Comparison of ENCODE assay signal across 25 cellular contexts in the genomic region with DNA sequence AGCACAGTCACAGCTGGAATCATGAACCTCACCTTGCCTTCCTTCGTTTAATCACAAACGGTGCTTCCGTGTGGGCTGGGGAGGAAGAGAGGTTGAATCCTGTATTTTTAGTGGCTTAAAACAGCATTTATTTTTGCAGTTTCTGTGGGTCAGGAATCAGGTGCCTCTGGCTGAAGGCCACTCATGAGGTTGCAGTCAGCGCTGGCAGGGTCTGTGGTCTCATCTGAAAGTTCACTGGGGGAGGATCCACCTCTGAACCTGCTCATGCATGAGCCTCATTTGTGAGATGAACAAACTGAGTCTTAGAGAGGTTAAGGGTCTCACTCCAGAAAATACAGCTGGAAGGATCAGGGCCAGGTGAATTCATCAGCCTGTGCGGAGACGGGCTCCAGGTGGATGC. TPM values are rescaled to one million over a fixed set of nuclear protein-coding genes. Genes with fewer than 3 reads are reported as not detected.
DNase-seq lines count a peak whose midpoint lies in the region; ATAC-seq, FAIRE-seq and TF ChIP-seq lines count a peak whose summit lies in the region.
"Had no signal": no experiment of that assay in that cellular context is flagged by ENCODE, and none has a peak within 500 bp of the region (broad histone marks: within the 10 kb centered on the region; RNA-seq: fewer than 3 reads in every experiment).

No MANE protein-coding gene starts in this region.

- POLR2A ChIA-PET in H1 (lab: Charles Lee; ENCODE audit: partially characterized antibody), result interaction anchor here (1.1 kb wide), 1 partner anchor 36 kb away, joined by 3 read pairs; no protein-coding TSS in a partner anchor

- no peak for TF ChIP-seq RAD21 in H1 (IDR thresholded peaks at IDR 0.05 in 1 of 2, conservative IDR thresholded peaks at IDR 0.05 in 1 of 2; ENCODE audit: low read depth in 2 of 2, low read length in 2 of 2)

- no peak overlapping the region for H3K18ac ChIP-seq in H1 (ENCODE audit: extremely low read depth, low read length)
- no peak overlapping the region for H3K18ac ChIP-seq in trophoblast cell (ENCODE audit: low read length)

- H4K91ac ChIP-seq in H1 (replicated peaks; ENCODE audit: insufficient read length, low read length) (no peak overlapping the region), trophoblast cell (ENCODE audit: low read depth, low read length) (no peak overlapping the region)

- H3K9me3 ChIP-seq in H1 (ENCODE audit: insufficient read depth in 2 of 2, low read depth in 1 of 2, low read length in 1 of 2), result no peaks in the 10 kb centered on the region
- peaks cover 2% of the 10 kb centered on the region for H3K9me3 ChIP-seq in trophoblast cell (ENCODE audit: insufficient read depth, low read depth, low read length)
- no peaks in the 10 kb centered on the region for H3K9me3 ChIP-seq in lower lobe of right lung
- H3K9me3 ChIP-seq: A549; BE2C; BLaER1 treated with 17β-estradiol and CSF1 and Interleukin-3, amounts not matched to agents 10 nM and 100 nM had no signal

- TF ChIP-seq POLR2A in H1 (IDR thresholded peaks at IDR 0.05; ENCODE audit: control extremely low read depth in 1 of 2, low read depth in 2 of 2, low read length in 2 of 2), result no peak

- CTCF ChIA-PET in H1 (lab: Charles Lee; ENCODE audit: partially characterized antibody), result interaction anchor here (1.0 to 7.2 kb wide), 31 partner anchors 8 to 235 kb away, joined by 3 to 68 read pairs (median 11); a partner anchor contains a TSS

- WGBS in H1 (ENCODE audit: extremely low coverage in 1 of 2, insufficient coverage in 1 of 2, insufficient read length in 1 of 2, insufficient replicate concordance in 2 of 2, low coverage in 1 of 2, low lambda C conversion rate in 2 of 2, missing lambda C conversion rate in 1 of 2), 2 experiments, result 79% methylated on average over 6 of the region's 6 CpGs; no CpG with 5 or more reads in 1 of the 2 experiments
- no CpG with 5 or more reads among the region's 6 CpGs for WGBS in trophoblast cell (ENCODE audit: extremely low coverage, insufficient coverage, insufficient read length)

- no peak for TF ChIP-seq EP300 in H1 (IDR thresholded peaks at IDR 0.05; ENCODE audit: borderline replicate concordance in 1 of 2, low read depth in 2 of 2, low read length in 2 of 2)

- H3K4me3 ChIP-seq in GM12865 (ENCODE audit: low read depth, low read length) (no peak overlapping the region), H1 (ENCODE audit: extremely low read depth in 1 of 4, insufficient read depth in 2 of 4, low read depth in 3 of 4, low read length in 4 of 4) (no peak overlapping the region), trophoblast cell (ENCODE audit: low read depth, low read length) (no peak overlapping the region), lower lobe of right lung (no peak overlapping the region)
- H3K4me3 ChIP-seq: A549; BLaER1 treated with 17β-estradiol and CSF1 and Interleukin-3, amounts not matched to agents 10 nM and 100 nM; GM23248 had no signal

- H3K4me2 ChIP-seq in H1 (ENCODE audit: insufficient read depth in 1 of 2, low read depth in 2 of 2, low read length in 2 of 2), result no peak overlapping the region
- H3K4me2 ChIP-seq in trophoblast cell (ENCODE audit: low read length), result no peak overlapping the region
- H3K4me2 ChIP-seq: A549 had no signal

- H2AFZ ChIP-seq in H1 (ENCODE audit: low read length), result no peak overlapping the region
- H2AFZ ChIP-seq in trophoblast cell (ENCODE audit: insufficient read depth, low read length, poor library complexity), result no peak overlapping the region
- H2AFZ ChIP-seq: GM23248 had no signal

- H3K4me1 ChIP-seq in H1 (replicated peaks in 1 of 4; ENCODE audit: control insufficient read depth in 3 of 4, insufficient read depth in 4 of 4, low read length in 3 of 4) (no peaks in the 10 kb centered on the region), trophoblast cell (ENCODE audit: control insufficient read depth in 1 of 2, insufficient read depth in 2 of 2, low read length in 2 of 2) (peaks cover 0 to 3% of the 10 kb centered on the region in 2 experiments), lower lobe of right lung (peaks cover 15% of the 10 kb centered on the region)

- H4K12ac ChIP-seq in trophoblast cell (ENCODE audit: low read depth, low read length), result no peak overlapping the region

- no peak overlapping the region for H2BK120ac ChIP-seq in H1 (replicated peaks; ENCODE audit: low read depth, low read length)
- no peak overlapping the region for H2BK120ac ChIP-seq in trophoblast cell (ENCODE audit: insufficient read depth, low read length, poor library complexity)

- H3K27me3 ChIP-seq in H1 (replicated peaks in 1 of 4; ENCODE audit: control insufficient read depth in 3 of 4, extremely low read depth in 1 of 4, insufficient read depth in 3 of 4, low read length in 3 of 4) (no peaks in the 10 kb centered on the region), trophoblast cell (ENCODE audit: insufficient read depth, low read length) (no peaks in the 10 kb centered on the region), lower lobe of right lung (ENCODE audit: low read depth) (no peaks in the 10 kb centered on the region)
- H3K27me3 ChIP-seq: BE2C; BLaER1 treated with 17β-estradiol and CSF1 and Interleukin-3, amounts not matched to agents 10 nM and 100 nM had no signal

- TF ChIP-seq CTCF in GM12865 (IDR thresholded peaks at IDR 0.05; ENCODE audit: insufficient read depth, low read depth, low read length, missing control alignments) (no peak), H1 (IDR thresholded peaks at IDR 0.05; ENCODE audit: control extremely low read depth in 1 of 3, insufficient read depth in 1 of 3, low read depth in 1 of 3, low read length in 3 of 3) (no peak), lower lobe of right lung (IDR thresholded peaks at IDR 0.05) (no peak)

- DNase-seq in GM12865 (ENCODE audit: low read depth), result peak; percentile 60
- DNase-seq in NCI-H69 (lab: John Stamatoyannopoulos, UW), result peak; percentile 8
- no peak for DNase-seq in H1 (ENCODE audit: low read depth in 1 of 2, low spot score in 2 of 2)
- no peak for DNase-seq in trophoblast cell
- no peak for DNase-seq in inferior parietal cortex (ENCODE audit: extremely low spot score)
- no peak for DNase-seq in lower lobe of right lung
- DNase-seq in A172 (ENCODE audit: low spot score), result no peak
- DNase-seq: ACHN; AML-193; BE2C; CD4-positive, alpha-beta T cell; CD8-positive, alpha-beta memory T cell; DMS 273 treated with DMSO at 0.1 percent for 48 hours; DMS79; EL; GDM1; GM23248; H9 had no signal

- no peak for ATAC-seq in lower lobe of right lung

- H4K8ac ChIP-seq in H1 (ENCODE audit: extremely low read depth, insufficient read depth, low read length), result peak overlapping the region; percentile 62; the same call in 1 of the 2 replicates
- H4K8ac ChIP-seq in trophoblast cell (ENCODE audit: low read depth, low read length), result no peak overlapping the region

- H3K36me3 ChIP-seq in H1 (ENCODE audit: control insufficient read depth in 2 of 4, insufficient read depth in 4 of 4, low read length in 3 of 4) (no peaks in the 10 kb centered on the region), trophoblast cell (ENCODE audit: control insufficient read depth in 1 of 2, insufficient read depth in 2 of 2, low read length in 2 of 2) (no peaks in the 10 kb centered on the region), lower lobe of right lung (no peaks in the 10 kb centered on the region)
- H3K36me3 ChIP-seq: BE2C; BLaER1 treated with 17β-estradiol and CSF1 and Interleukin-3, amounts not matched to agents 10 nM and 100 nM had no signal

- H3K4ac ChIP-seq in H1 (replicated peaks; ENCODE audit: insufficient read length, low read depth, low read length) (no peak overlapping the region), trophoblast cell (ENCODE audit: low read depth, low read length) (no peak overlapping the region)

- no peak overlapping the region for H2BK15ac ChIP-seq in H1 (ENCODE audit: low read length)

- H2BK20ac ChIP-seq in H1 (ENCODE audit: low read length), result no peak overlapping the region

- H3K56ac ChIP-seq in H1 (replicated peaks; ENCODE audit: insufficient read length, low read depth, low read length), result no peak overlapping the region

- H3K79me1 ChIP-seq in H1 (ENCODE audit: low read depth, low read length), result no peaks in the 10 kb centered on the region
- no peaks in the 10 kb centered on the region for H3K79me1 ChIP-seq in trophoblast cell (ENCODE audit: low read length)

- H3K23me2 ChIP-seq in H1 (ENCODE audit: low read depth, low read length), result 0 out of 2 replicates have a peak, but pooled peaks cover under 1% of the 10 kb centered on the region

- H3K27ac ChIP-seq in H1 (ENCODE audit: low read depth, low read length) (no peak overlapping the region), trophoblast cell (ENCODE audit: low read depth, low read length) (no peak overlapping the region), lower lobe of right lung (no peak overlapping the region)
- H3K27ac ChIP-seq: 22Rv1; A549; BLaER1 treated with 17β-estradiol and CSF1 and Interleukin-3, amounts not matched to agents 10 nM and 100 nM; GM23248 had no signal

- H4K20me1 ChIP-seq in H1 (replicated peaks in 1 of 2; ENCODE audit: control insufficient read depth in 1 of 2, insufficient read depth in 2 of 2, low read length in 2 of 2), result peaks cover 0 to 2% of the 10 kb centered on the region in 2 experiments
- H4K20me1 ChIP-seq: BLaER1 treated with 17β-estradiol and CSF1 and Interleukin-3, amounts not matched to agents 10 nM and 100 nM had no signal

- intact Hi-C loops in lower lobe of right lung (cut with DNase I), result no loop called here

- H3K79me2 ChIP-seq in H1 (ENCODE audit: control insufficient read depth in 1 of 2, insufficient read depth in 2 of 2, low read length in 2 of 2) (no peaks in the 10 kb centered on the region), trophoblast cell (ENCODE audit: control insufficient read depth, insufficient read depth, low read length, poor library complexity) (no peaks in the 10 kb centered on the region)

- no peak for FAIRE-seq in H1 (lab: Jason Lieb, UNC)
- FAIRE-seq: A549, D721Med, GM12892, GM19239 had no signal

- no peak overlapping the region for H4K5ac ChIP-seq in H1 (ENCODE audit: insufficient read length, low read depth, low read length)

- H2BK5ac ChIP-seq in H1 (ENCODE audit: low read depth, low read length) (no peak overlapping the region), trophoblast cell (ENCODE audit: low read depth, low read length, poor library complexity) (no peak overlapping the region)

- H3K9ac ChIP-seq in H1 (replicated peaks in 1 of 4; ENCODE audit: extremely low read depth in 1 of 4, low read depth in 3 of 4, low read length in 3 of 4) (no peak overlapping the region), trophoblast cell (ENCODE audit: low read length) (no peak overlapping the region)
- H3K9ac ChIP-seq: GM23248 had no signal

- H3K14ac ChIP-seq in H1 (ENCODE audit: insufficient read length) (no peak overlapping the region), trophoblast cell (ENCODE audit: low read length) (no peak overlapping the region)

- no peak overlapping the region for H2BK12ac ChIP-seq in H1 (ENCODE audit: low read depth, low read length)
- no peak overlapping the region for H2BK12ac ChIP-seq in trophoblast cell (ENCODE audit: low read length)

- no peak overlapping the region for H3K23ac ChIP-seq in H1 (ENCODE audit: insufficient read length)
- no peak overlapping the region for H3K23ac ChIP-seq in trophoblast cell (ENCODE audit: low read length)

- H2AK5ac ChIP-seq in H1 (ENCODE audit: low read depth, low read length) (0 out of 2 replicates have a peak overlapping the region, but pooled peaks have one; percentile 39), trophoblast cell (ENCODE audit: low read length) (peak overlapping the region; percentile 52)

RNA-seq across cellular contexts. Expression of a gene that starts 17.1 kb away (rescaled TPM):
- total RNA-seq in H1 (2021; fragmentation: NEBNext Ultra II Directional; extraction: Animal tissue kit (Norgen Biotek cat#: 25700)), result 2.8 and 3.0 TPM in 2 replicates
- polyA plus RNA-seq in H1 (2011; rRNA removed), result 3.0 TPM in 2 replicates
- 3.6 TPM for polyA plus RNA-seq in H1 (2011; cell fraction: cytosol; rRNA removed)
- polyA plus RNA-seq in H1 (2011; cell fraction: nucleus; rRNA removed), result 5.9 TPM
- 2.9 to 4.0 TPM (median 3.3 TPM) in 4 replicates for polyA plus RNA-seq in H1 (2012, experiment 1 of 2)
- polyA plus RNA-seq in H1 (2012, experiment 2 of 2), result 2.2 TPM
- 0.95 TPM for polyA plus RNA-seq in H1 (2013, experiment 1 of 2)
- polyA plus RNA-seq in H1 (2013, experiment 2 of 2), result 1.2 TPM
- polyA minus RNA-seq in H1 (2011; rRNA and poly(A)+ RNA removed), result 2.7 and 4.9 TPM in 2 replicates
- 1.2 TPM for polyA minus RNA-seq in H1 (2011; cell fraction: cytosol; rRNA and poly(A)+ RNA removed)
- polyA minus RNA-seq in H1 (2011; cell fraction: nucleus; rRNA and poly(A)+ RNA removed), result 9.1 TPM
- 3.0 and 3.2 TPM in 2 replicates for polyA plus RNA-seq in trophoblast cell (2013)
- 5.2 TPM for total RNA-seq in lower lobe of right lung
- 1.3 and 5.1 TPM in 2 replicates for total RNA-seq in A172 (2014; rRNA removed; shearing (Covaris generic))
- total RNA-seq: GM23248 had no signal
- polyA plus RNA-seq: CD14-positive monocyte, GM23248 had no signal

RNA-seq across cellular contexts. Expression of a gene that starts 23.4 kb away (rescaled TPM):
- 0.29 TPM in 1 of 2 replicates, not detected in the other for total RNA-seq in H1 (2021; fragmentation: NEBNext Ultra II Directional; extraction: Animal tissue kit (Norgen Biotek cat#: 25700))
- polyA plus RNA-seq in H1 (2011; rRNA removed), result 0.13 and 0.15 TPM in 2 replicates
- 0.14 TPM for polyA plus RNA-seq in H1 (2011; cell fraction: cytosol; rRNA removed)
- 0.29 TPM for polyA plus RNA-seq in H1 (2011; cell fraction: nucleus; rRNA removed)
- polyA plus RNA-seq in H1 (2012, experiment 1 of 2), result 0.08 to 0.36 TPM (median 0.14 TPM) in 4 replicates
- 0.22 TPM for polyA plus RNA-seq in H1 (2012, experiment 2 of 2)
- 0.16 TPM for polyA plus RNA-seq in H1 (2013, experiment 1 of 2)
- polyA plus RNA-seq in H1 (2013, experiment 2 of 2), result 0.07 TPM
- polyA minus RNA-seq in H1 (2011; rRNA and poly(A)+ RNA removed), result 0.13 and 0.71 TPM in 2 replicates
- polyA minus RNA-seq in H1 (2011; cell fraction: cytosol; rRNA and poly(A)+ RNA removed), result not detected
- polyA minus RNA-seq in H1 (2011; cell fraction: nucleus; rRNA and poly(A)+ RNA removed), result 0.30 TPM
- 12.8 and 13.1 TPM in 2 replicates for polyA plus RNA-seq in trophoblast cell (2013)
- 73.1 TPM for total RNA-seq in lower lobe of right lung
- total RNA-seq in A172 (2014; rRNA removed; shearing (Covaris generic)), result 7.2 and 10.0 TPM in 2 replicates

Comparison
In these comparisons a context has a peak if more than half of its experiments do, and no peak if none do; other contexts are left out.
1. DNase-seq: peak in GM12865 (single experiment) and NCI-H69 (single experiment); none in H1 (0 of 2), trophoblast cell (0 of 2), inferior parietal cortex (single experiment), lower lobe of right lung (single experiment) and A172 (single experiment).